In genomic region chr5:140178082-140178410, GRCh38 we compare ENCODE assay signal across 1 cellular context.
TF ChIP-seq lines count a peak whose summit lies in the region.

No MANE protein-coding gene starts in this region.

TF ChIP-seq in K562, 482 proteins besides CTCF, POLR2A, EP300 and RAD21:
- TF ChIP-seq KLF10 (CRISPR knock-in tag; IDR thresholded peaks at IDR 0.05) (no peak), TSC22D4 (tag; IDR thresholded peaks at IDR 0.05) (no peak), ADNP (tag; IDR thresholded peaks at IDR 0.05) (no peak), YY1 (IDR thresholded peaks at IDR 0.05; ENCODE audit: borderline replicate concordance in 1 of 3, control insufficient read depth in 1 of 3, extremely low read depth in 1 of 3, insufficient read depth in 3 of 3, insufficient read length in 1 of 3, insufficient replicate concordance in 2 of 3, low read depth in 1 of 3, low read length in 2 of 3) (no peak), ZBTB11 (CRISPR knock-in tag; IDR thresholded peaks at IDR 0.05) (peak in 1 of 3 experiments; percentile 34; a peak in 1 of 6 replicates)
- TF ChIP-seq, protein P1, sequence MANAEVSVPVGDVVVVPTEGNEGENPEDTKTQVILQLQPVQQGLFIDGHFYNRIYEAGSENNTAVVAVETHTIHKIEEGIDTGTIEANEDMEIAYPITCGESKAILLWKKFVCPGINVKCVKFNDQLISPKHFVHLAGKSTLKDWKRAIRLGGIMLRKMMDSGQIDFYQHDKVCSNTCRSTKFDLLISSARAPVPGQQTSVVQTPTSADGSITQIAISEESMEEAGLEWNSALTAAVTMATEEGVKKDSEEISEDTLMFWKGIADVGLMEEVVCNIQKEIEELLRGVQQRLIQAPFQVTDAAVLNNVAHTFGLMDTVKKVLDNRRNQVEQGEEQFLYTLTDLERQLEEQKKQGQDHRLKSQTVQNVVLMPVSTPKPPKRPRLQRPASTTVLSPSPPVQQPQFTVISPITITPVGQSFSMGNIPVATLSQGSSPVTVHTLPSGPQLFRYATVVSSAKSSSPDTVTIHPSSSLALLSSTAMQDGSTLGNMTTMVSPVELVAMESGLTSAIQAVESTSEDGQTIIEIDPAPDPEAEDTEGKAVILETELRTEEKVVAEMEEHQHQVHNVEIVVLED (CRISPR knock-in tag; IDR thresholded peaks at IDR 0.05): no peak
